Comparison of ENCODE assay signal across 10 cellular contexts in the genomic region with DNA sequence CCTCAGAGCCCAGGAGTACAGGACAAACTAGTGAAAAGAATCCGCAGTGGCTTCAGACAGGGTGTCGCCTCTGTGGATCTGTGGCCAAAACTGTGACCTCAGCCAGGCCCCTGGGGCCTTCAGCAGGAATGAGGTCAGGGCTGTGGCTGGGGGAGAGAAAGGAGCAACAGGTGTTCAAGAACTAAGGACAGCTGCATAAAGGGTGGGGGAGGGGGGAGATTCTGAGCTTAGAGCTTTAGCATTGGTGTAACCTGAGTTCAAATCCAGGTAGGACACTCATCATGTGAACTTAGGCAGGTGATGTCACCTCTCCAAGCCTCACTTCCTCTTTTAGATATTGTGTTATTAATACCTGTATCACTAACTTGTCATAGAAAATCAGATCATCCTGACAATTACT. TPM values are rescaled to one million over a fixed set of nuclear protein-coding genes. Genes with fewer than 3 reads are reported as not detected.
DNase-seq lines count a peak whose midpoint lies in the region; ATAC-seq and TF ChIP-seq lines count a peak whose summit lies in the region.
"Had no signal": no experiment of that assay in that cellular context is flagged by ENCODE, and none has a peak within 500 bp of the region (broad histone marks: within the 10 kb centered on the region; RNA-seq: fewer than 3 reads in every experiment).

No MANE protein-coding gene starts in this region.

- H3K27me3 Mint-ChIP-seq in glutamatergic neuron (ENCODE audit: unreplicated experiment) = peaks cover 10% of the 10 kb centered on the region
- H3K27me3 Mint-ChIP-seq in T-helper 2 cell treated with Interferon-gamma antibody and Interleukin-4, amounts not matched to agents 5 μg/mL and 100 μg/mL, for 36 hours (ENCODE audit: low read depth) = peaks cover 2% of the 10 kb centered on the region

- no peaks in the 10 kb centered on the region for H3K36me3 Mint-ChIP-seq in glutamatergic neuron (ENCODE audit: unreplicated experiment)
- no peaks in the 10 kb centered on the region for H3K36me3 Mint-ChIP-seq in T-helper 2 cell treated with Interferon-gamma antibody and Interleukin-4, amounts not matched to agents 5 μg/mL and 100 μg/mL, for 36 hours (ENCODE audit: low read depth)

- intact Hi-C loops in heart left ventricle (cut with DNase I) (loop anchor here in 6 of 10 donors (5.0 kb wide), 2 partner anchors 35 to 40 kb away; a partner anchor contains a TSS), Right ventricle myocardium inferior (cut with DNase I) (loop anchor here (5.0 kb wide), 1 partner anchor 40 kb away; a partner anchor contains a TSS), transverse colon (cut with DNase I; ENCODE audit: low total_unique reads) (no loop called here)

- H3K4me1 Mint-ChIP-seq in glutamatergic neuron (ENCODE audit: low read depth, unreplicated experiment) = peaks cover 23% of the 10 kb centered on the region
- H3K4me1 Mint-ChIP-seq in T-helper 2 cell treated with Interferon-gamma antibody and Interleukin-4, amounts not matched to agents 5 μg/mL and 100 μg/mL, for 36 hours (ENCODE audit: low read depth) = no peaks in the 10 kb centered on the region

- H3K9me3 Mint-ChIP-seq in glutamatergic neuron (ENCODE audit: unreplicated experiment) = peaks cover 8% of the 10 kb centered on the region
- no peaks in the 10 kb centered on the region for H3K9me3 Mint-ChIP-seq in T-helper 2 cell treated with Interferon-gamma antibody and Interleukin-4, amounts not matched to agents 5 μg/mL and 100 μg/mL, for 36 hours
- H3K9me3 Mint-ChIP-seq: endodermal cell had no signal

- peak in 2 of 5 donors; percentile 60 to 64 for DNase-seq in heart left ventricle
- no peak for DNase-seq in Right ventricle myocardium inferior (ENCODE audit: missing footprints)
- DNase-seq in NAMALWA (ENCODE audit: low spot score) = peak; percentile 70
- DNase-seq in glutamatergic neuron = peak; percentile 52
- peak; percentile 49 for DNase-seq in transverse colon
- no peak for DNase-seq in ACHN
- DNase-seq in HUDEP-2 (lab: John Stamatoyannopoulos, UW; ENCODE audit: unreplicated experiment in 76 of 76) = no peak
- no peak for DNase-seq in T-helper 2 cell treated with Interferon-gamma antibody and Interleukin-4, amounts not matched to agents 5 μg/mL and 100 μg/mL, for 36 hours (ENCODE audit: low spot score)
- DNase-seq: endodermal cell, KBM-7 had no signal

- H3K4me1 ChIP-seq in heart left ventricle = peaks cover 3 to 58% (median 36%) of the 10 kb centered on the region in 12 donors
- peaks cover 22 to 49% (median 31%) of the 10 kb centered on the region in 4 donors for H3K4me1 ChIP-seq in transverse colon

- no peak overlapping the region for H3K27ac Mint-ChIP-seq in glutamatergic neuron (ENCODE audit: unreplicated experiment)
- H3K27ac Mint-ChIP-seq in T-helper 2 cell treated with Interferon-gamma antibody and Interleukin-4, amounts not matched to agents 5 μg/mL and 100 μg/mL, for 36 hours = no peak overlapping the region
- H3K27ac Mint-ChIP-seq: endodermal cell had no signal

- H3K9me3 ChIP-seq in heart left ventricle = no peaks in the 10 kb centered on the region
- no peaks in the 10 kb centered on the region for H3K9me3 ChIP-seq in transverse colon

- TF ChIP-seq CTCF in heart left ventricle (IDR thresholded peaks at IDR 0.05) = no peak
- no peak for TF ChIP-seq CTCF in glutamatergic neuron (IDR thresholded peaks at IDR 0.05; ENCODE audit: partially characterized antibody, unreplicated experiment)
- TF ChIP-seq CTCF in transverse colon (IDR thresholded peaks at IDR 0.05) = no peak

- WGBS in heart left ventricle, 4 donors = 20 to 48% (median 32%) methylated on average over 2 of the region's 2 CpGs
- 62% methylated on average over 2 of the region's 2 CpGs; no CpG with 5 or more reads in 1 of the 2 donors for WGBS in transverse colon (ENCODE audit: low coverage in 1 of 2), 2 donors

- peak in 1 of 4 donors; percentile 21 for ATAC-seq in heart left ventricle
- ATAC-seq in Right ventricle myocardium inferior = no peak

- H3K36me3 ChIP-seq in heart left ventricle (no peaks in the 10 kb centered on the region), transverse colon (no peaks in the 10 kb centered on the region)

- H3K4me3 ChIP-seq in heart left ventricle = no peak overlapping the region
- no peak overlapping the region for H3K4me3 ChIP-seq in transverse colon

- H3K27me3 ChIP-seq in heart left ventricle (no peaks in the 10 kb centered on the region), transverse colon (no peaks in the 10 kb centered on the region)

- in situ Hi-C loops in transverse colon (cut with MboI; ENCODE audit: low pct_ligation_motif_present in 1 of 4, low pct_unique_long_range_greater_than_20kb in 1 of 4, low sequenced_read_pairs in 3 of 4) = no loop called here
- in situ Hi-C loops in ACHN (cut with HindIII; ENCODE audit: low pct_ligation_motif_present, low pct_unique_long_range_greater_than_20kb, low sequenced_read_pairs) = no loop called here

- H3K4me3 Mint-ChIP-seq in glutamatergic neuron (ENCODE audit: unreplicated experiment) = no peak overlapping the region
- H3K4me3 Mint-ChIP-seq in T-helper 2 cell treated with Interferon-gamma antibody and Interleukin-4, amounts not matched to agents 5 μg/mL and 100 μg/mL, for 36 hours = no peak overlapping the region
- H3K4me3 Mint-ChIP-seq: endodermal cell had no signal

- no peak for TF ChIP-seq EP300 in transverse colon (IDR thresholded peaks at IDR 0.05; ENCODE audit: low read depth)

- TF ChIP-seq POLR2A in heart left ventricle (IDR thresholded peaks at IDR 0.05) (no peak), transverse colon (IDR thresholded peaks at IDR 0.05) (no peak)

- H3K27ac ChIP-seq in heart left ventricle = peak overlapping the region in 9 of 12 donors; percentile 1 to 83 (median 46)
- peak overlapping the region; percentile 3 to 86 (median 60) for H3K27ac ChIP-seq in transverse colon

RNA-seq across cellular contexts. Expression of a gene that starts 40.9 kb away (rescaled TPM):
- total RNA-seq in heart left ventricle (100 to 1,000 TPM in 1 of 9 donors, 10 to 100 TPM in 8; 48.3 to 119 (median 68.5) TPM), Right ventricle myocardium inferior (76.4 TPM), glutamatergic neuron (ENCODE audit: unreplicated experiment) (285 TPM), transverse colon (100 to 1,000 TPM in 3 of 4 donors, 10 to 100 TPM in 1; 68.1 to 153 (median 128) TPM)
- 10 to 100 TPM; 18.3 to 55.2 TPM for polyA plus RNA-seq in heart left ventricle

Comparison
In these comparisons a context has a peak if more than half of its experiments do, and no peak if none do; other contexts are left out.
1. DNase-seq: peak in NAMALWA (single experiment), glutamatergic neuron (single experiment) and transverse colon (single experiment); none in Right ventricle myocardium inferior (single experiment), ACHN (single experiment), HUDEP-2 (0 of 76) and T-helper 2 cell treated with Interferon-gamma antibody and Interleukin-4, amounts not matched to agents 5 μg/mL and 100 μg/mL, for 36 hours (single experiment).